Comparison of ENCODE assay signal across 18 cellular contexts in genomic region chr3:124276163-124276862, GRCh38.
DNase-seq lines count a peak whose midpoint lies in the region; ATAC-seq, FAIRE-seq and TF ChIP-seq lines count a peak whose summit lies in the region.
"Had no signal": no experiment of that assay in that cellular context is flagged by ENCODE, and none has a peak within 500 bp of the region (broad histone marks: within the 10 kb centered on the region; RNA-seq: fewer than 3 reads in every experiment).

No MANE protein-coding gene starts in this region.

- H2BK12ac ChIP-seq in neuronal stem cell (ENCODE audit: low read length), result no peak overlapping the region

- no peak overlapping the region for H3K4me2 ChIP-seq in neuronal stem cell (ENCODE audit: insufficient read depth, low read length, poor library complexity, severe bottlenecking)

- FAIRE-seq in bronchial epithelial cell (lab: Jason Lieb, UNC), result peak; percentile 92

- no peak for TF ChIP-seq CTCF in bronchial epithelial cell (IDR thresholded peaks at IDR 0.05; ENCODE audit: insufficient read depth, low read length, severe bottlenecking)
- TF ChIP-seq CTCF in esophagus muscularis mucosa (IDR thresholded peaks at IDR 0.05), result no peak
- TF ChIP-seq CTCF in tibial artery (IDR thresholded peaks at IDR 0.05), result no peak

- no peaks in the 10 kb centered on the region for H3K9me3 ChIP-seq in esophagus muscularis mucosa
- no peaks in the 10 kb centered on the region for H3K9me3 ChIP-seq in neuronal stem cell (replicated peaks in 1 of 2; ENCODE audit: control insufficient read depth in 2 of 2, insufficient read depth in 1 of 2, low read depth in 1 of 2, low read length in 2 of 2)
- no peaks in the 10 kb centered on the region for H3K9me3 ChIP-seq in tibial artery

- H2BK15ac ChIP-seq in neuronal stem cell (ENCODE audit: low read length), result no peak overlapping the region

- TF ChIP-seq POLR2A in esophagus muscularis mucosa (IDR thresholded peaks at IDR 0.05; ENCODE audit: low read depth), result no peak

- H3K4me3 ChIP-seq in bronchial epithelial cell (ENCODE audit: low read depth, low read length), result no peak overlapping the region
- no peak overlapping the region for H3K4me3 ChIP-seq in esophagus muscularis mucosa
- H3K4me3 ChIP-seq in neuronal stem cell (ENCODE audit: low read length in 2 of 2), result no peak overlapping the region
- no peak overlapping the region for H3K4me3 ChIP-seq in tibial artery
- H3K4me3 ChIP-seq: GM23248, SK-N-MC had no signal

- TF ChIP-seq EP300 in esophagus muscularis mucosa (IDR thresholded peaks at IDR 0.05), result peak; percentile 10

- H3K9ac ChIP-seq in neuronal stem cell (ENCODE audit: low read depth, low read length, poor library complexity), result peak overlapping the region; percentile 53
- H3K9ac ChIP-seq: GM23248 had no signal

- no peak overlapping the region for H3K23ac ChIP-seq in neuronal stem cell (ENCODE audit: low read depth, low read length, poor library complexity)

- H2BK120ac ChIP-seq in neuronal stem cell (ENCODE audit: low read depth, low read length), result no peak overlapping the region

- no peak overlapping the region for H3K14ac ChIP-seq in neuronal stem cell (ENCODE audit: low read length)

- no peak overlapping the region for H2BK5ac ChIP-seq in neuronal stem cell (ENCODE audit: low read length)

- H3K36me3 ChIP-seq in bronchial epithelial cell (ENCODE audit: control insufficient read depth, insufficient read depth, low read length), result no peaks in the 10 kb centered on the region
- no peaks in the 10 kb centered on the region for H3K36me3 ChIP-seq in esophagus muscularis mucosa
- H3K36me3 ChIP-seq in neuronal stem cell (replicated peaks in 1 of 2; ENCODE audit: control insufficient read depth in 2 of 2, insufficient read depth in 2 of 2, low read length in 2 of 2), result no peaks in the 10 kb centered on the region
- H3K36me3 ChIP-seq in tibial artery, result no peaks in the 10 kb centered on the region

- H3K79me1 ChIP-seq in neuronal stem cell (ENCODE audit: low read depth, low read length), result no peaks in the 10 kb centered on the region

- H2AK5ac ChIP-seq in neuronal stem cell (ENCODE audit: low read depth, low read length), result peak overlapping the region; percentile 71

- intact Hi-C loops in esophagus muscularis mucosa (cut with DNase I), result no loop called here
- intact Hi-C loops in tibial artery (cut with DNase I; ENCODE audit: low total_unique reads), result no loop called here

- H3K18ac ChIP-seq in neuronal stem cell (ENCODE audit: low read length), result peak overlapping the region; percentile 67

- DNase-seq in bronchial epithelial cell (ENCODE audit: low read depth), result no peak
- no peak for DNase-seq in esophagus muscularis mucosa (ENCODE audit: extremely low spot score)
- no peak for DNase-seq in neuronal stem cell (ENCODE audit: low spot score)
- DNase-seq in tibial artery, result peak in 1 of 2 donors; percentile 63
- no peak for DNase-seq in hypothalamus (lab: John Stamatoyannopoulos, UW)
- DNase-seq: activated CD4-positive, alpha-beta T cell treated with anti-CD3 and anti-CD28 coated beads, Interleukin-2, amount 10 ng/mL, durations not matched to agents 24 days and 14 days; activated naive CD4-positive, alpha-beta T cell treated with anti-CD3 and anti-CD28 coated beads, Interleukin-2, amount 50 U/mL, for 16 hours; activated T-cell treated with anti-CD3 and anti-CD28 coated beads for 4 hours; AML-193; foreskin keratinocyte; GM23248; mesenchymal stem cell; MV-4-11; NCI-H2029; NCI-H526 had no signal

- no peak overlapping the region for H4K91ac ChIP-seq in neuronal stem cell (ENCODE audit: low read depth, low read length, poor library complexity)

- no peak overlapping the region for H3K4ac ChIP-seq in neuronal stem cell (ENCODE audit: low read length)

- 67% methylated on average over 5 of the region's 5 CpGs for WGBS in esophagus muscularis mucosa
- no CpG with 5 or more reads among the region's 5 CpGs for WGBS in neuronal stem cell (ENCODE audit: extremely low coverage in 2 of 2, insufficient read length in 2 of 2, insufficient replicate concordance in 1 of 2), 2 donors

- H3K27ac ChIP-seq in esophagus muscularis mucosa (replicated peaks in 1 of 4) (peak overlapping the region; percentile 78 to 87 (median 84)), neuronal stem cell (replicated peaks; ENCODE audit: low read length) (no peak overlapping the region), tibial artery (peak overlapping the region; percentile 83 to 89)
- H3K27ac ChIP-seq: foreskin keratinocyte, GM23248, SK-N-MC had no signal

- H3K4me1 ChIP-seq in esophagus muscularis mucosa (peaks cover 77 to 89% (median 84%) of the 10 kb centered on the region in 4 donors), neuronal stem cell (ENCODE audit: control insufficient read depth in 2 of 2, insufficient read depth in 1 of 2, low read depth in 1 of 2, low read length in 2 of 2) (peaks cover 3 to 11% of the 10 kb centered on the region in 2 donors), tibial artery (peaks cover 4 to 100% (median 95%) of the 10 kb centered on the region in 4 donors)
- H3K4me1 ChIP-seq: foreskin keratinocyte had no signal

- H2AFZ ChIP-seq in neuronal stem cell (ENCODE audit: low read length), result no peak overlapping the region
- H2AFZ ChIP-seq: GM23248 had no signal

- no peak overlapping the region for H4K8ac ChIP-seq in neuronal stem cell (ENCODE audit: low read depth, low read length)

- ATAC-seq in GM19467 (IDR thresholded peaks at IDR 0.05; ENCODE audit: unreplicated experiment), result no peak
- ATAC-seq in GM21447 (IDR thresholded peaks at IDR 0.05; ENCODE audit: unreplicated experiment), result no peak
- ATAC-seq: foreskin keratinocyte had no signal

- H3K27me3 ChIP-seq in bronchial epithelial cell (ENCODE audit: control insufficient read depth, insufficient read depth, low read length) (peaks cover 5% of the 10 kb centered on the region), esophagus muscularis mucosa (no peaks in the 10 kb centered on the region), neuronal stem cell (ENCODE audit: control insufficient read depth in 3 of 3, insufficient read depth in 3 of 3, low read depth in 1 of 3, low read length in 3 of 3) (no peaks in the 10 kb centered on the region), tibial artery (no peaks in the 10 kb centered on the region)
